Comparison of ENCODE assay signal across 9 cellular contexts in the genomic region with DNA sequence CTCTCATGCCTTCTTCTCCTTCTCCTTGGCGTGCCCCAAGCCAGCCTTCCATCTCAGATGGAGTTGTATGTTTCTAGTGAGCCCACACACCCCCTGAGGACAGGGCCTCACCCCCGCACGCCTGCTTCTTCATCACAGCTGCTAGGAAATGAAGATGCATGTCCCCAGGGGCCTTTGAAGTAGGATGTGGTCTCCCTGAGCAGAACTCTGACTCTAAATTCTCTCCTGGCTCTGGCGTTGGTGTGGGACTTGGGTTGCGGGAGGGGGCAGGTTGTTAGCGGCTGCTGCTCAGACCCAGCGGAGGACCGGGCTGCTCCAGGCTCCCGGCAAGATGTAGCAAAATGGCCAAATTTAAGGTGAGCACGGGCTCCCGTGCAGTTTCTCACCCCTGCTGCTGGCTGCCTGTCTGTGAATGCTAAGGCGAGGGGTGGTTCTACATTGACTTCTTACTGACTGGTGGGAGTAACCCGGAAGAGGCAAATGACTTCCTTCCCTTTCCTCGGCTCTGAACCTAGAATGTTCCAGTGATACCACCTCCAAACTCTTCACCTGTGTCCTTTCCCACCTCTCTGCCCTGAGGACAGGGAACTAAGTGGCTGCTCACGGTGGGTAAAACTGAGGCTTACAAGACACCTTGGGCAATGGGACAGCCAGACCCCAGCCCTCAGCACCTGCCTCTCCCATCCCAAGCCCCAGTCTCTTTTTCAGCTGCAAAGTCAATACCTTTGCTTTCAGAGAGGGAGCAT. TPM values are rescaled to one million over a fixed set of nuclear protein-coding genes. Genes with fewer than 3 reads are reported as not detected.
DNase-seq lines count a peak whose midpoint lies in the region; ATAC-seq, FAIRE-seq and TF ChIP-seq lines count a peak whose summit lies in the region.
"Had no signal": no experiment of that assay in that cellular context is flagged by ENCODE, and none has a peak within 500 bp of the region (broad histone marks: within the 10 kb centered on the region; RNA-seq: fewer than 3 reads in every experiment).

No MANE protein-coding gene starts in this region.

- H3K27ac Mint-ChIP-seq in activated CD4-positive, alpha-beta T cell treated with anti-CD3 and anti-CD28 coated beads, Interleukin-2, amount 10 ng/mL, durations not matched to agents 24 days and 14 days: peak overlapping the region; percentile 76

- FAIRE-seq in HepG2 (lab: Jason Lieb, UNC): no peak
- FAIRE-seq: G401.6 had no signal

- TF ChIP-seq CTCF in HepG2 (CRISPR knock-in tag; IDR thresholded peaks at IDR 0.05) (no peak), right lobe of liver (IDR thresholded peaks at IDR 0.05) (no peak), upper lobe of right lung (IDR thresholded peaks at IDR 0.05) (no peak), omental fat pad (IDR thresholded peaks at IDR 0.05) (no peak)

- in situ Hi-C loops in HepG2 (cut with HindIII; ENCODE audit: extremely low pct_ligation_motif_present, low pct_unique_long_range_greater_than_20kb): no loop called here

- TF ChIP-seq RAD21 in HepG2 (CRISPR knock-in tag; IDR thresholded peaks at IDR 0.05): no peak

- ATAC-seq in HepG2 (no peak), right lobe of liver (no peak), upper lobe of right lung (no peak), GM21381 (IDR thresholded peaks at IDR 0.05; ENCODE audit: unreplicated experiment) (no peak), omental fat pad (ENCODE audit: low FRiP score) (no peak)

- WGBS in HepG2 (ENCODE audit: low lambda C conversion rate): 94% methylated on average over 13 of the region's 15 CpGs
- 51% methylated on average over 3 of the region's 15 CpGs for WGBS in right lobe of liver (ENCODE audit: insufficient coverage, low coverage, low lambda C conversion rate, missing lambda C conversion rate)

- no peaks in the 10 kb centered on the region for H3K9me3 Mint-ChIP-seq in activated CD4-positive, alpha-beta T cell treated with anti-CD3 and anti-CD28 coated beads, Interleukin-2, amount 10 ng/mL, durations not matched to agents 24 days and 14 days

- H3K4me1 Mint-ChIP-seq in activated CD4-positive, alpha-beta T cell treated with anti-CD3 and anti-CD28 coated beads, Interleukin-2, amount 10 ng/mL, durations not matched to agents 24 days and 14 days: peaks cover 36% of the 10 kb centered on the region

- no TSS peak for BruUV-seq in HepG2 (replicated peaks; lab: Mats Ljungman, UMichigan)

- H2AFZ ChIP-seq in HepG2 (ENCODE audit: low read length): no peak overlapping the region

- H3K36me3 ChIP-seq in HepG2 (replicated peaks in 1 of 2; ENCODE audit: control insufficient read depth in 1 of 2, insufficient read depth in 2 of 2, low read length in 2 of 2): peaks cover 17 to 36% of the 10 kb centered on the region in 2 experiments
- H3K36me3 ChIP-seq in right lobe of liver: no peaks in the 10 kb centered on the region
- H3K36me3 ChIP-seq in upper lobe of right lung: no peaks in the 10 kb centered on the region

- CTCF ChIA-PET in HepG2 (lab: Yijun Ruan, JAX; ENCODE audit: low intra/inter-chr PET ratio, low total read pairs): no interaction called here

- H3K27me3 ChIP-seq in HepG2 (ENCODE audit: control insufficient read depth in 1 of 2, insufficient read depth in 2 of 2, low read length in 2 of 2) (no peaks in the 10 kb centered on the region), right lobe of liver (no peaks in the 10 kb centered on the region), upper lobe of right lung (no peaks in the 10 kb centered on the region)

- no peak overlapping the region for H3K9ac ChIP-seq in HepG2 (ENCODE audit: insufficient read depth, low read depth, low read length)

- H3K27ac ChIP-seq in HepG2 (ENCODE audit: extremely low read length, insufficient read depth, low read length) (peak overlapping the region; percentile 39), right lobe of liver (no peak overlapping the region), upper lobe of right lung (no peak overlapping the region)

- H3K4me3 ChIP-seq in HepG2 (replicated peaks in 1 of 3; ENCODE audit: insufficient read depth in 1 of 3, low read depth in 2 of 3, low read length in 3 of 3) (no peak overlapping the region), right lobe of liver (no peak overlapping the region), upper lobe of right lung (no peak overlapping the region)

- no peak for DNase-seq in HepG2 (ENCODE audit: low spot score)
- DNase-seq in right lobe of liver: no peak
- DNase-seq in activated CD4-positive, alpha-beta T cell treated with anti-CD3 and anti-CD28 coated beads, Interleukin-2, amount 10 ng/mL, durations not matched to agents 24 days and 14 days: peak; percentile 78
- peak; percentile 25 for DNase-seq in kidney glomerular epithelial cell (lab: John Stamatoyannopoulos, UW)
- DNase-seq in upper lobe of right lung: peak; percentile 58
- no peak for DNase-seq in DMS153 treated with DMSO at 0.1 percent for 48 hours (lab: John Stamatoyannopoulos, UW; ENCODE audit: unreplicated experiment)
- no peak for DNase-seq in omental fat pad (ENCODE audit: low spot score)

- H3K4me2 ChIP-seq in HepG2 (ENCODE audit: low read depth, low read length): peak overlapping the region; percentile 13; the same call in 1 of the 2 replicates

- intact Hi-C loops in HepG2 (cut with micrococcal nuclease; ENCODE audit: unreplicated experiment): no loop called here
- intact Hi-C loops in right lobe of liver (cut with DNase I): no loop called here
- intact Hi-C loops in activated CD4-positive, alpha-beta T cell treated with anti-CD3 and anti-CD28 coated beads, Interleukin-2, amount 10 ng/mL, durations not matched to agents 24 days and 14 days (cut with micrococcal nuclease): loop anchor here (2.0 kb wide), 1 partner anchor 18 kb away; no protein-coding TSS in a partner anchor
- intact Hi-C loops in upper lobe of right lung (cut with DNase I): no loop called here

- H4K20me1 ChIP-seq in HepG2 (ENCODE audit: insufficient read depth, low read length): peaks cover 58% of the 10 kb centered on the region

- TF ChIP-seq EP300 in HepG2 (IDR thresholded peaks at IDR 0.05; ENCODE audit: low read depth in 2 of 2, low read length in 2 of 2) (no peak), HepG2 (CRISPR knock-in tag; IDR thresholded peaks at IDR 0.05; ENCODE audit: borderline replicate concordance) (no peak)

- TF ChIP-seq POLR2A in HepG2 (IDR thresholded peaks at IDR 0.05; ENCODE audit: insufficient read depth in 1 of 2, low read depth in 2 of 2, low read length in 2 of 2): no peak
- no peak for TF ChIP-seq POLR2A in right lobe of liver (IDR thresholded peaks at IDR 0.05)

- POLR2A ChIA-PET in HepG2 (lab: Yijun Ruan, JAX): interaction anchor here (16.1 kb wide), 1 partner anchor 22 kb away, joined by 345 read pairs; no protein-coding TSS in a partner anchor

- H3K79me2 ChIP-seq in HepG2 (ENCODE audit: insufficient read depth, low read length): peaks cover 97% of the 10 kb centered on the region

- H3K36me3 Mint-ChIP-seq in activated CD4-positive, alpha-beta T cell treated with anti-CD3 and anti-CD28 coated beads, Interleukin-2, amount 10 ng/mL, durations not matched to agents 24 days and 14 days (ENCODE audit: low read depth): peaks cover 7% of the 10 kb centered on the region

- H3K9me3 ChIP-seq in HepG2 (ENCODE audit: low read length) (no peaks in the 10 kb centered on the region), right lobe of liver (no peaks in the 10 kb centered on the region), upper lobe of right lung (no peaks in the 10 kb centered on the region)

- H3K27me3 Mint-ChIP-seq in activated CD4-positive, alpha-beta T cell treated with anti-CD3 and anti-CD28 coated beads, Interleukin-2, amount 10 ng/mL, durations not matched to agents 24 days and 14 days: no peaks in the 10 kb centered on the region

- H3K4me3 Mint-ChIP-seq in activated CD4-positive, alpha-beta T cell treated with anti-CD3 and anti-CD28 coated beads, Interleukin-2, amount 10 ng/mL, durations not matched to agents 24 days and 14 days: peak overlapping the region; percentile 76

- peaks cover 97% of the 10 kb centered on the region for H3K4me1 ChIP-seq in HepG2 (ENCODE audit: insufficient read depth, low read length)
- peaks cover 0 to 47% (median 21%) of the 10 kb centered on the region in 4 donors for H3K4me1 ChIP-seq in right lobe of liver
- peaks cover 12% of the 10 kb centered on the region for H3K4me1 ChIP-seq in upper lobe of right lung

TF ChIP-seq in HepG2, 621 proteins besides CTCF, POLR2A, EP300 and RAD21 (continues in another document):
- TF ChIP-seq TCF7 (IDR thresholded peaks at IDR 0.05; ENCODE audit: low read depth): no peak
- 0 out of 2 replicates have a peak, but pooled peaks have one; percentile 15 for TF ChIP-seq TARDBP (CRISPR knock-in tag; IDR thresholded peaks at IDR 0.05)
- TF ChIP-seq TBX2 (CRISPR knock-in tag; IDR thresholded peaks at IDR 0.05; ENCODE audit: borderline replicate concordance): 0 out of 2 replicates have a peak, but pooled peaks have one; percentile 27

RNA-seq across cellular contexts. Expression of gene SYNJ2, which starts 8.8 kb away (rescaled TPM):
- total RNA-seq in HepG2 (2016; rRNA removed; fragmentation: Illumina TruSeq; extraction: Trizol) (39.0 and 39.1 TPM in 2 replicates), right lobe of liver (1 to 10 TPM; 3.2 to 7.4 (median 4.2) TPM), upper lobe of right lung (7.2 TPM), omental fat pad (10 to 100 TPM in 1 of 4 donors, 1 to 10 TPM in 3; 2.3 to 27.6 (median 6.4) TPM)
- 50.4 and 51.2 TPM in 2 replicates for total RNA-seq in HepG2 (2016; cell fraction: cytosol; rRNA removed; fragmentation: Illumina TruSeq; extraction: Trizol; ENCODE audit: low read depth)
- 32.6 and 44.6 TPM in 2 replicates for total RNA-seq in HepG2 (2016; cell fraction: insoluble cytoplasmic fraction; rRNA removed; fragmentation: Illumina TruSeq; extraction: Trizol)
- 52.4 and 52.9 TPM in 2 replicates for total RNA-seq in HepG2 (2016; cell fraction: membrane; rRNA removed; fragmentation: Illumina TruSeq; extraction: Trizol)
- 33.3 and 38.2 TPM in 2 replicates for total RNA-seq in HepG2 (2016; cell fraction: nucleus; rRNA removed; fragmentation: Illumina TruSeq; extraction: Trizol)
- 57.6 and 59.5 TPM in 2 replicates for polyA plus RNA-seq in HepG2 (2011; rRNA removed)
- polyA plus RNA-seq in HepG2 (2011; cell fraction: cytosol; rRNA removed): 44.7 and 49.0 TPM in 2 replicates
- polyA plus RNA-seq in HepG2 (2011; cell fraction: nucleus; rRNA removed): 85.9 and 86.7 TPM in 2 replicates
- 53.7 and 59.9 TPM in 2 replicates for polyA plus RNA-seq in HepG2 (2012)
- polyA plus RNA-seq in HepG2 (2016; cell fraction: cytosol; fragmentation: Illumina TruSeq; extraction: Trizol; ENCODE audit: low read depth): 53.0 and 54.8 TPM in 2 replicates
- 28.2 and 29.0 TPM in 2 replicates for polyA plus RNA-seq in HepG2 (2016; cell fraction: insoluble cytoplasmic fraction; fragmentation: Illumina TruSeq; extraction: Trizol; ENCODE audit: low read depth)
- 41.5 and 42.8 TPM in 2 replicates for polyA plus RNA-seq in HepG2 (2016; cell fraction: membrane; fragmentation: Illumina TruSeq; extraction: Trizol; ENCODE audit: low read depth)
- 49.3 and 52.0 TPM in 2 replicates for polyA plus RNA-seq in HepG2 (2016; cell fraction: nucleus; fragmentation: Illumina TruSeq; extraction: Trizol; ENCODE audit: insufficient read depth, low read depth)
- polyA minus RNA-seq in HepG2 (2011; rRNA and poly(A)+ RNA removed; ENCODE audit: low replicate concordance): 21.9 and 161 TPM in 2 replicates
- 57.2 and 71.5 TPM in 2 replicates for polyA minus RNA-seq in HepG2 (2011; cell fraction: cytosol; rRNA and poly(A)+ RNA removed)
- 135 and 148 TPM in 2 replicates for polyA minus RNA-seq in HepG2 (2011; cell fraction: nucleus; rRNA and poly(A)+ RNA removed)
- 22.2 and 24.3 TPM in 2 replicates for total RNA-seq in activated CD4-positive, alpha-beta T cell treated with anti-CD3 and anti-CD28 coated beads, Interleukin-2, amount 10 ng/mL, durations not matched to agents 24 days and 14 days

Comparison
In these comparisons a context has a peak if more than half of its experiments do, and no peak if none do; other contexts are left out.
1. DNase-seq: peak in activated CD4-positive, alpha-beta T cell treated with anti-CD3 and anti-CD28 coated beads, Interleukin-2, amount 10 ng/mL, durations not matched to agents 24 days and 14 days (single experiment), kidney glomerular epithelial cell (single experiment) and upper lobe of right lung (single experiment); none in HepG2 (single experiment), right lobe of liver (0 of 3), DMS153 treated with DMSO at 0.1 percent for 48 hours (single experiment) and omental fat pad (single experiment).